Comparison of ENCODE assay signal across 1 cellular context in the genomic region with DNA sequence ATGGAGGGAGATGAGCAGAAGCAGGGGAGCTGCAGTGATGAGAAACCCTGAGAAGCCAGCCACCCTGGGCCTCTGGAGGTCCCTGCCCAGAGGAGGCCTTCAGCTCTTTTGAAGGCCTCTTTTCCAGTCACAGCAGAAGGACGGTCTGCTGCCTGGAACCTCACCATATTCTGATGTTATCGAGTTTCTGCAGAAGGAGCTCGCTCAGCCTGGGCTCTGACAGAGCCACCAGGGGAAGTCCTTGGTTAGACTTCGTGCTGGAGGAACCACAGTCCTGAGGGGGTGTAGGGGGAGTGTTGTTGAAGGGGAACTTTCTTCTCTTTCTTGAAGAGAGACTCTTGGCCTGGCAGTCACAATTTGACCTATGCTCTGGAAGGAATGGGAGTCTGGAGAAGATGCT.
TF ChIP-seq lines count a peak whose summit lies in the region.

No MANE protein-coding gene starts in this region.

TF ChIP-seq in GM12878, 131 proteins besides CTCF, POLR2A, EP300 and RAD21 (continued from another document and continues in another):
- TF ChIP-seq, protein P1, sequence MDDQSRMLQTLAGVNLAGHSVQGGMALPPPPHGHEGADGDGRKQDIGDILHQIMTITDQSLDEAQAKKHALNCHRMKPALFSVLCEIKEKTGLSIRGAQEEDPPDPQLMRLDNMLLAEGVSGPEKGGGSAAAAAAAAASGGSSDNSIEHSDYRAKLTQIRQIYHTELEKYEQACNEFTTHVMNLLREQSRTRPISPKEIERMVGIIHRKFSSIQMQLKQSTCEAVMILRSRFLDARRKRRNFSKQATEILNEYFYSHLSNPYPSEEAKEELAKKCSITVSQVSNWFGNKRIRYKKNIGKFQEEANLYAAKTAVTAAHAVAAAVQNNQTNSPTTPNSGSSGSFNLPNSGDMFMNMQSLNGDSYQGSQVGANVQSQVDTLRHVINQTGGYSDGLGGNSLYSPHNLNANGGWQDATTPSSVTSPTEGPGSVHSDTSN (IDR thresholded peaks at IDR 0.05; ENCODE audit: insufficient replicate concordance, low read depth, low read length) = no peak
- no peak for TF ChIP-seq MXI1 (IDR thresholded peaks at IDR 0.05; ENCODE audit: low read depth, low read length)
- no peak for TF ChIP-seq SIN3A (IDR thresholded peaks at IDR 0.05; ENCODE audit: low read depth, low read length)
- no peak for TF ChIP-seq ZNF217 (IDR thresholded peaks at IDR 0.05)
- peak; percentile 28 for TF ChIP-seq SP1 (IDR thresholded peaks at IDR 0.05; ENCODE audit: low read depth, low read length)
- TF ChIP-seq ETV6 (conservative IDR thresholded peaks at IDR 0.05 in 1 of 2, IDR thresholded peaks at IDR 0.05 in 1 of 2; ENCODE audit: borderline replicate concordance in 1 of 2, low read depth in 1 of 2) = peak in 1 of 2 experiments; percentile 57; a peak in 1 of 4 replicates
- TF ChIP-seq, protein P2, sequence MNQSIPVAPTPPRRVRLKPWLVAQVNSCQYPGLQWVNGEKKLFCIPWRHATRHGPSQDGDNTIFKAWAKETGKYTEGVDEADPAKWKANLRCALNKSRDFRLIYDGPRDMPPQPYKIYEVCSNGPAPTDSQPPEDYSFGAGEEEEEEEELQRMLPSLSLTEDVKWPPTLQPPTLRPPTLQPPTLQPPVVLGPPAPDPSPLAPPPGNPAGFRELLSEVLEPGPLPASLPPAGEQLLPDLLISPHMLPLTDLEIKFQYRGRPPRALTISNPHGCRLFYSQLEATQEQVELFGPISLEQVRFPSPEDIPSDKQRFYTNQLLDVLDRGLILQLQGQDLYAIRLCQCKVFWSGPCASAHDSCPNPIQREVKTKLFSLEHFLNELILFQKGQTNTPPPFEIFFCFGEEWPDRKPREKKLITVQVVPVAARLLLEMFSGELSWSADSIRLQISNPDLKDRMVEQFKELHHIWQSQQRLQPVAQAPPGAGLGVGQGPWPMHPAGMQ (IDR thresholded peaks at IDR 0.05; ENCODE audit: borderline replicate concordance) = no peak
- TF ChIP-seq, protein P3, sequence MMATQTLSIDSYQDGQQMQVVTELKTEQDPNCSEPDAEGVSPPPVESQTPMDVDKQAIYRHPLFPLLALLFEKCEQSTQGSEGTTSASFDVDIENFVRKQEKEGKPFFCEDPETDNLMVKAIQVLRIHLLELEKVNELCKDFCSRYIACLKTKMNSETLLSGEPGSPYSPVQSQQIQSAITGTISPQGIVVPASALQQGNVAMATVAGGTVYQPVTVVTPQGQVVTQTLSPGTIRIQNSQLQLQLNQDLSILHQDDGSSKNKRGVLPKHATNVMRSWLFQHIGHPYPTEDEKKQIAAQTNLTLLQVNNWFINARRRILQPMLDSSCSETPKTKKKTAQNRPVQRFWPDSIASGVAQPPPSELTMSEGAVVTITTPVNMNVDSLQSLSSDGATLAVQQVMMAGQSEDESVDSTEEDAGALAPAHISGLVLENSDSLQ (IDR thresholded peaks at IDR 0.05) = no peak
- no peak for TF ChIP-seq RAD51 (IDR thresholded peaks at IDR 0.05)
- TF ChIP-seq CEBPB (IDR thresholded peaks at IDR 0.05; ENCODE audit: borderline replicate concordance in 1 of 2, low read depth in 2 of 2, low read length in 2 of 2) = no peak
- TF ChIP-seq HDGF (IDR thresholded peaks at IDR 0.05) = no peak
- no peak for TF ChIP-seq NR2C1 (IDR thresholded peaks at IDR 0.05)
- TF ChIP-seq SPI1 (IDR thresholded peaks at IDR 0.05; ENCODE audit: borderline replicate concordance, insufficient read depth, low read depth, low read length) = peak; percentile 50; the same call in 1 of the 2 replicates
- peak; percentile 65; the same call in 1 of the 2 replicates for TF ChIP-seq ZBED1 (IDR thresholded peaks at IDR 0.05; ENCODE audit: borderline replicate concordance)
- no peak for TF ChIP-seq CHD1 (IDR thresholded peaks at IDR 0.05; ENCODE audit: low read depth, low read length)
- no peak for TF ChIP-seq GABPA (IDR thresholded peaks at IDR 0.05; ENCODE audit: low read depth)
- no peak for TF ChIP-seq FOS (IDR thresholded peaks at IDR 0.05; ENCODE audit: borderline replicate concordance, extremely low read depth, insufficient read length)
- TF ChIP-seq, protein P4, sequence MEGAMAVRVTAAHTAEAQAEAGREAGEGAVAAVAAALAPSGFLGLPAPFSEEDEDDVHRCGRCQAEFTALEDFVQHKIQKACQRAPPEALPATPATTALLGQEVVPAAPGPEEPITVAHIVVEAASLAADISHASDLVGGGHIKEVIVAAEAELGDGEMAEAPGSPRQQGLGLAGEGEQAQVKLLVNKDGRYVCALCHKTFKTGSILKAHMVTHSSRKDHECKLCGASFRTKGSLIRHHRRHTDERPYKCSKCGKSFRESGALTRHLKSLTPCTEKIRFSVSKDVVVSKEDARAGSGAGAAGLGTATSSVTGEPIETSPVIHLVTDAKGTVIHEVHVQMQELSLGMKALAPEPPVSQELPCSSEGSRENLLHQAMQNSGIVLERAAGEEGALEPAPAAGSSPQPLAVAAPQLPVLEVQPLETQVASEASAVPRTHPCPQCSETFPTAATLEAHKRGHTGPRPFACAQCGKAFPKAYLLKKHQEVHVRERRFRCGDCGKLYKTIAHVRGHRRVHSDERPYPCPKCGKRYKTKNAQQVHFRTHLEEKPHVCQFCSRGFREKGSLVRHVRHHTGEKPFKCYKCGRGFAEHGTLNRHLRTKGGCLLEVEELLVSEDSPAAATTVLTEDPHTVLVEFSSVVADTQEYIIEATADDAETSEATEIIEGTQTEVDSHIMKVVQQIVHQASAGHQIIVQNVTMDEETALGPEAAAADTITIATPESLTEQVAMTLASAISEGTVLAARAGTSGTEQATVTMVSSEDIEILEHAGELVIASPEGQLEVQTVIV (IDR thresholded peaks at IDR 0.05; ENCODE audit: borderline replicate concordance, partially characterized antibody) = no peak
- TF ChIP-seq MEF2A (IDR thresholded peaks at IDR 0.05; ENCODE audit: insufficient read depth, low read depth, low read length) = no peak
- peak; percentile 80; the same call in 1 of the 2 replicates for TF ChIP-seq FOXM1 (IDR thresholded peaks at IDR 0.05; ENCODE audit: low read depth, low read length)
- no peak for TF ChIP-seq ESRRA (IDR thresholded peaks at IDR 0.05; ENCODE audit: low read length)
- no peak for TF ChIP-seq SREBF2 (IDR thresholded peaks at IDR 0.05; ENCODE audit: low read length)
- TF ChIP-seq BACH1 (IDR thresholded peaks at IDR 0.05; ENCODE audit: borderline replicate concordance) = no peak
- TF ChIP-seq DPF2 (IDR thresholded peaks at IDR 0.05) = 0 out of 2 replicates have a peak, but pooled peaks have one; percentile 33
- TF ChIP-seq KDM1A (IDR thresholded peaks at IDR 0.05; ENCODE audit: borderline replicate concordance) = no peak
- TF ChIP-seq SREBF1 (IDR thresholded peaks at IDR 0.05; ENCODE audit: low read length) = no peak
- no peak for TF ChIP-seq CHD2 (IDR thresholded peaks at IDR 0.05; ENCODE audit: borderline replicate concordance, low read depth, low read length)
- TF ChIP-seq YY1 (IDR thresholded peaks at IDR 0.05; ENCODE audit: low read depth, low read length) = 0 out of 2 replicates have a peak, but pooled peaks have one; percentile 3
- TF ChIP-seq ZNF622 (IDR thresholded peaks at IDR 0.05) = no peak
- TF ChIP-seq, protein P5, sequence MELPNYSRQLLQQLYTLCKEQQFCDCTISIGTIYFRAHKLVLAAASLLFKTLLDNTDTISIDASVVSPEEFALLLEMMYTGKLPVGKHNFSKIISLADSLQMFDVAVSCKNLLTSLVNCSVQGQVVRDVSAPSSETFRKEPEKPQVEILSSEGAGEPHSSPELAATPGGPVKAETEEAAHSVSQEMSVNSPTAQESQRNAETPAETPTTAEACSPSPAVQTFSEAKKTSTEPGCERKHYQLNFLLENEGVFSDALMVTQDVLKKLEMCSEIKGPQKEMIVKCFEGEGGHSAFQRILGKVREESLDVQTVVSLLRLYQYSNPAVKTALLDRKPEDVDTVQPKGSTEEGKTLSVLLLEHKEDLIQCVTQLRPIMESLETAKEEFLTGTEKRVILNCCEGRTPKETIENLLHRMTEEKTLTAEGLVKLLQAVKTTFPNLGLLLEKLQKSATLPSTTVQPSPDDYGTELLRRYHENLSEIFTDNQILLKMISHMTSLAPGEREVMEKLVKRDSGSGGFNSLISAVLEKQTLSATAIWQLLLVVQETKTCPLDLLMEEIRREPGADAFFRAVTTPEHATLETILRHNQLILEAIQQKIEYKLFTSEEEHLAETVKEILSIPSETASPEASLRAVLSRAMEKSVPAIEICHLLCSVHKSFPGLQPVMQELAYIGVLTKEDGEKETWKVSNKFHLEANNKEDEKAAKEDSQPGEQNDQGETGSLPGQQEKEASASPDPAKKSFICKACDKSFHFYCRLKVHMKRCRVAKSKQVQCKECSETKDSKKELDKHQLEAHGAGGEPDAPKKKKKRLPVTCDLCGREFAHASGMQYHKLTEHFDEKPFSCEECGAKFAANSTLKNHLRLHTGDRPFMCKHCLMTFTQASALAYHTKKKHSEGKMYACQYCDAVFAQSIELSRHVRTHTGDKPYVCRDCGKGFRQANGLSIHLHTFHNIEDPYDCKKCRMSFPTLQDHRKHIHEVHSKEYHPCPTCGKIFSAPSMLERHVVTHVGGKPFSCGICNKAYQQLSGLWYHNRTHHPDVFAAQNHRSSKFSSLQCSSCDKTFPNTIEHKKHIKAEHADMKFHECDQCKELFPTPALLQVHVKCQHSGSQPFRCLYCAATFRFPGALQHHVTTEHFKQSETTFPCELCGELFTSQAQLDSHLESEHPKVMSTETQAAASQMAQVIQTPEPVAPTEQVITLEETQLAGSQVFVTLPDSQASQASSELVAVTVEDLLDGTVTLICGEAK (IDR thresholded peaks at IDR 0.05; ENCODE audit: borderline replicate concordance) = no peak
- TF ChIP-seq, protein P6, sequence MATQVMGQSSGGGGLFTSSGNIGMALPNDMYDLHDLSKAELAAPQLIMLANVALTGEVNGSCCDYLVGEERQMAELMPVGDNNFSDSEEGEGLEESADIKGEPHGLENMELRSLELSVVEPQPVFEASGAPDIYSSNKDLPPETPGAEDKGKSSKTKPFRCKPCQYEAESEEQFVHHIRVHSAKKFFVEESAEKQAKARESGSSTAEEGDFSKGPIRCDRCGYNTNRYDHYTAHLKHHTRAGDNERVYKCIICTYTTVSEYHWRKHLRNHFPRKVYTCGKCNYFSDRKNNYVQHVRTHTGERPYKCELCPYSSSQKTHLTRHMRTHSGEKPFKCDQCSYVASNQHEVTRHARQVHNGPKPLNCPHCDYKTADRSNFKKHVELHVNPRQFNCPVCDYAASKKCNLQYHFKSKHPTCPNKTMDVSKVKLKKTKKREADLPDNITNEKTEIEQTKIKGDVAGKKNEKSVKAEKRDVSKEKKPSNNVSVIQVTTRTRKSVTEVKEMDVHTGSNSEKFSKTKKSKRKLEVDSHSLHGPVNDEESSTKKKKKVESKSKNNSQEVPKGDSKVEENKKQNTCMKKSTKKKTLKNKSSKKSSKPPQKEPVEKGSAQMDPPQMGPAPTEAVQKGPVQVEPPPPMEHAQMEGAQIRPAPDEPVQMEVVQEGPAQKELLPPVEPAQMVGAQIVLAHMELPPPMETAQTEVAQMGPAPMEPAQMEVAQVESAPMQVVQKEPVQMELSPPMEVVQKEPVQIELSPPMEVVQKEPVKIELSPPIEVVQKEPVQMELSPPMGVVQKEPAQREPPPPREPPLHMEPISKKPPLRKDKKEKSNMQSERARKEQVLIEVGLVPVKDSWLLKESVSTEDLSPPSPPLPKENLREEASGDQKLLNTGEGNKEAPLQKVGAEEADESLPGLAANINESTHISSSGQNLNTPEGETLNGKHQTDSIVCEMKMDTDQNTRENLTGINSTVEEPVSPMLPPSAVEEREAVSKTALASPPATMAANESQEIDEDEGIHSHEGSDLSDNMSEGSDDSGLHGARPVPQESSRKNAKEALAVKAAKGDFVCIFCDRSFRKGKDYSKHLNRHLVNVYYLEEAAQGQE (IDR thresholded peaks at IDR 0.05; ENCODE audit: low read depth, low read length) = no peak
- TF ChIP-seq CREM (IDR thresholded peaks at IDR 0.05; ENCODE audit: low read depth) = peak; percentile 66
- TF ChIP-seq CBX3 (IDR thresholded peaks at IDR 0.05; ENCODE audit: borderline replicate concordance, low read depth) = no peak
- no peak for TF ChIP-seq POLR2AphosphoS2 (IDR thresholded peaks at IDR 0.05; ENCODE audit: low read depth, low read length)
- TF ChIP-seq, protein P7, sequence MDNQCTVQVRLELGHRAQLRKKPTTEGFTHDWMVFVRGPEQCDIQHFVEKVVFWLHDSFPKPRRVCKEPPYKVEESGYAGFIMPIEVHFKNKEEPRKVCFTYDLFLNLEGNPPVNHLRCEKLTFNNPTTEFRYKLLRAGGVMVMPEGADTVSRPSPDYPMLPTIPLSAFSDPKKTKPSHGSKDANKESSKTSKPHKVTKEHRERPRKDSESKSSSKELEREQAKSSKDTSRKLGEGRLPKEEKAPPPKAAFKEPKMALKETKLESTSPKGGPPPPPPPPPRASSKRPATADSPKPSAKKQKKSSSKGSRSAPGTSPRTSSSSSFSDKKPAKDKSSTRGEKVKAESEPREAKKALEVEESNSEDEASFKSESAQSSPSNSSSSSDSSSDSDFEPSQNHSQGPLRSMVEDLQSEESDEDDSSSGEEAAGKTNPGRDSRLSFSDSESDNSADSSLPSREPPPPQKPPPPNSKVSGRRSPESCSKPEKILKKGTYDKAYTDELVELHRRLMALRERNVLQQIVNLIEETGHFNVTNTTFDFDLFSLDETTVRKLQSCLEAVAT (IDR thresholded peaks at IDR 0.05) = no peak; the same call in 1 of the 2 replicates
- TF ChIP-seq SMC3 (IDR thresholded peaks at IDR 0.05; ENCODE audit: borderline replicate concordance, low read length) = peak; percentile 19; the same call in 1 of the 2 replicates
- peak; percentile 61; the same call in 1 of the 2 replicates for TF ChIP-seq NFIC (IDR thresholded peaks at IDR 0.05; ENCODE audit: low read depth, low read length)
- peak; percentile 62; the same call in 1 of the 2 replicates for TF ChIP-seq BCL11A (IDR thresholded peaks at IDR 0.05; ENCODE audit: low read depth, low read length)
